In genomic region chr15:93866996-93867395, GRCh38 we compare ENCODE assay signal across 14 cellular contexts.
DNase-seq lines count a peak whose midpoint lies in the region; ATAC-seq, FAIRE-seq and TF ChIP-seq lines count a peak whose summit lies in the region.
"Had no signal": no experiment of that assay in that cellular context is flagged by ENCODE, and none has a peak within 500 bp of the region (broad histone marks: within the 10 kb centered on the region; RNA-seq: fewer than 3 reads in every experiment).

No MANE protein-coding gene starts in this region.

- H3K9me3 Mint-ChIP-seq in glutamatergic neuron (ENCODE audit: unreplicated experiment): no peaks in the 10 kb centered on the region
- H3K9me3 Mint-ChIP-seq in natural killer cell treated with Interleukin-12 subunit alpha and Interleukin-12 subunit beta and Interleukin-15 and Interleukin-18, amount 100 ng/mL, for 72 hours: no peaks in the 10 kb centered on the region
- H3K9me3 Mint-ChIP-seq: CD8-positive, alpha-beta T cell had no signal

- H3K27me3 Mint-ChIP-seq in glutamatergic neuron (ENCODE audit: unreplicated experiment): no peaks in the 10 kb centered on the region
- peaks cover 23 to 24% of the 10 kb centered on the region in 2 donors for H3K27me3 Mint-ChIP-seq in natural killer cell treated with Interleukin-12 subunit alpha and Interleukin-12 subunit beta and Interleukin-15 and Interleukin-18, amount 100 ng/mL, for 72 hours

- H3K27me3 ChIP-seq in heart right ventricle (no peaks in the 10 kb centered on the region), right atrium auricular region (no peaks in the 10 kb centered on the region), psoas muscle (ENCODE audit: insufficient read depth in 3 of 3, low read length in 2 of 3) (no peaks in the 10 kb centered on the region)
- H3K27me3 ChIP-seq: BE2C had no signal

- peak overlapping the region in 9 of 10 donors; percentile 21 to 83 (median 66) for H3K27ac ChIP-seq in heart right ventricle
- peak overlapping the region in 1 of 2 donors; percentile 1 for H3K27ac ChIP-seq in right atrium auricular region
- peak overlapping the region; percentile 10 for H3K27ac ChIP-seq in psoas muscle
- H3K27ac ChIP-seq: A549 had no signal

- no peak overlapping the region for H3K27ac Mint-ChIP-seq in glutamatergic neuron (ENCODE audit: unreplicated experiment)
- no peak overlapping the region for H3K27ac Mint-ChIP-seq in natural killer cell treated with Interleukin-12 subunit alpha and Interleukin-12 subunit beta and Interleukin-15 and Interleukin-18, amount 100 ng/mL, for 72 hours
- H3K27ac Mint-ChIP-seq: CD8-positive, alpha-beta T cell had no signal

- peak; percentile 96 for FAIRE-seq in endometrium (lab: Jason Lieb, UNC)
- FAIRE-seq: H1 had no signal

- DNase-seq in heart right ventricle (no peak), right atrium auricular region (ENCODE audit: low spot score) (no peak), psoas muscle (no peak), glutamatergic neuron (no peak)
- DNase-seq in natural killer cell treated with Interleukin-12 subunit alpha and Interleukin-12 subunit beta and Interleukin-15 and Interleukin-18, amount 100 ng/mL, for 72 hours (ENCODE audit: low spot score): no peak
- DNase-seq: BE2C; Caco-2; CD8-positive, alpha-beta T cell; GF-D8 had no signal

- WGBS in heart right ventricle, 2 donors: 62 to 69% methylated on average over 1 of the region's 1 CpG
- 23 to 40% (median 25%) methylated on average over 1 of the region's 1 CpG for WGBS in psoas muscle, 3 donors

- no peaks in the 10 kb centered on the region for H3K36me3 Mint-ChIP-seq in glutamatergic neuron (ENCODE audit: unreplicated experiment)
- no peaks in the 10 kb centered on the region for H3K36me3 Mint-ChIP-seq in natural killer cell treated with Interleukin-12 subunit alpha and Interleukin-12 subunit beta and Interleukin-15 and Interleukin-18, amount 100 ng/mL, for 72 hours
- H3K36me3 Mint-ChIP-seq: CD8-positive, alpha-beta T cell had no signal

- H3K4me1 Mint-ChIP-seq in glutamatergic neuron (ENCODE audit: low read depth, unreplicated experiment): no peaks in the 10 kb centered on the region
- peaks cover 11 to 12% of the 10 kb centered on the region in 2 donors for H3K4me1 Mint-ChIP-seq in natural killer cell treated with Interleukin-12 subunit alpha and Interleukin-12 subunit beta and Interleukin-15 and Interleukin-18, amount 100 ng/mL, for 72 hours (ENCODE audit: low read depth in 2 of 2)

- H3K4me3 ChIP-seq in heart right ventricle: peak overlapping the region in 2 of 10 donors; percentile 5 to 15
- H3K4me3 ChIP-seq in right atrium auricular region: no peak overlapping the region
- no peak overlapping the region for H3K4me3 ChIP-seq in psoas muscle
- H3K4me3 ChIP-seq: A549, HAP-1 had no signal

- H3K4me1 ChIP-seq in heart right ventricle (peaks cover 0 to 39% (median 0%) of the 10 kb centered on the region in 9 donors), right atrium auricular region (no peaks in the 10 kb centered on the region), psoas muscle (no peaks in the 10 kb centered on the region)
- H3K4me1 ChIP-seq: A549, HAP-1 had no signal

- no peaks in the 10 kb centered on the region for H3K36me3 ChIP-seq in heart right ventricle
- H3K36me3 ChIP-seq in right atrium auricular region: no peaks in the 10 kb centered on the region
- no peaks in the 10 kb centered on the region for H3K36me3 ChIP-seq in psoas muscle (ENCODE audit: insufficient read depth in 1 of 2, low read depth in 1 of 2)
- H3K36me3 ChIP-seq: BE2C, HAP-1 had no signal

- no peaks in the 10 kb centered on the region for H3K9me3 ChIP-seq in heart right ventricle
- H3K9me3 ChIP-seq in right atrium auricular region: no peaks in the 10 kb centered on the region
- no peaks in the 10 kb centered on the region for H3K9me3 ChIP-seq in psoas muscle
- H3K9me3 ChIP-seq: A549, BE2C, Caco-2, HAP-1 had no signal

- ATAC-seq in heart right ventricle (peak in 7 of 8 donors; percentile 16 to 79 (median 71)), psoas muscle (no peak)
- ATAC-seq in natural killer cell treated with Interleukin-12 subunit alpha and Interleukin-12 subunit beta and Interleukin-15 and Interleukin-18, amount 100 ng/mL, for 72 hours: no peak
- ATAC-seq: A549; CD8-positive, alpha-beta T cell had no signal

- intact Hi-C loops in heart right ventricle (cut with DNase I): no loop called here
- intact Hi-C loops in psoas muscle (cut with DNase I): no loop called here

- no peak overlapping the region for H3K4me3 Mint-ChIP-seq in glutamatergic neuron (ENCODE audit: unreplicated experiment)
- no peak overlapping the region for H3K4me3 Mint-ChIP-seq in natural killer cell treated with Interleukin-12 subunit alpha and Interleukin-12 subunit beta and Interleukin-15 and Interleukin-18, amount 100 ng/mL, for 72 hours
- H3K4me3 Mint-ChIP-seq: CD14-positive monocyte; CD8-positive, alpha-beta T cell had no signal

- TF ChIP-seq CTCF in heart right ventricle (IDR thresholded peaks at IDR 0.05) (no peak), right atrium auricular region (IDR thresholded peaks at IDR 0.05) (no peak), psoas muscle (IDR thresholded peaks at IDR 0.05) (no peak), glutamatergic neuron (IDR thresholded peaks at IDR 0.05; ENCODE audit: partially characterized antibody, unreplicated experiment) (no peak)

Comparison
In these comparisons a context has a peak if more than half of its experiments do, and no peak if none do; other contexts are left out.
1. ATAC-seq: peak in heart right ventricle (7 of 8); none in psoas muscle (0 of 4) and natural killer cell treated with Interleukin-12 subunit alpha and Interleukin-12 subunit beta and Interleukin-15 and Interleukin-18, amount 100 ng/mL, for 72 hours (0 of 2).